Comparison of ENCODE assay signal across 15 cellular contexts in genomic region chr3:16101295-16102186, GRCh38.
DNase-seq lines count a peak whose midpoint lies in the region; ATAC-seq and TF ChIP-seq lines count a peak whose summit lies in the region.
"Had no signal": no experiment of that assay in that cellular context is flagged by ENCODE, and none has a peak within 500 bp of the region (broad histone marks: within the 10 kb centered on the region; RNA-seq: fewer than 3 reads in every experiment).

No MANE protein-coding gene starts in this region.

- no peak for TF ChIP-seq CTCF in Caco-2 (IDR thresholded peaks at IDR 0.05; ENCODE audit: insufficient read depth in 1 of 2, low read depth in 1 of 2, low read length in 1 of 2, severe bottlenecking in 1 of 2, unreplicated experiment in 1 of 2)
- TF ChIP-seq CTCF in mammary epithelial cell (conservative IDR thresholded peaks at IDR 0.05 in 1 of 2, IDR thresholded peaks at IDR 0.05 in 1 of 2; ENCODE audit: extremely low read depth in 1 of 2, insufficient read depth in 1 of 2, low read depth in 1 of 2, low read length in 2 of 2): no peak
- no peak for TF ChIP-seq CTCF in endodermal cell (conservative IDR thresholded peaks at IDR 0.05)

- peak; percentile 5 to 40 for DNase-seq in Caco-2
- peak; percentile 97 for DNase-seq in HT1080 (ENCODE audit: low read depth)
- peak; percentile 99 for DNase-seq in mammary epithelial cell
- no peak for DNase-seq in NCI-H2029 treated with DMSO at 0.1 percent for 48 hours (lab: John Stamatoyannopoulos, UW)
- no peak for DNase-seq in endodermal cell
- DNase-seq in C1 segment of cervical spinal cord (lab: John Stamatoyannopoulos, UW): no peak
- DNase-seq: activated naive CD4-positive, alpha-beta T cell treated with anti-CD3 and anti-CD28 coated beads, Interleukin-2, amount 10 ng/mL, durations not matched to agents 7 days and 5 days; CD8-positive, alpha-beta memory T cell; hippocampal formation; naive B cell; NCI-H1694 treated with DMSO at 0.1 percent for 48 hours; stimulated activated naive CD8-positive, alpha-beta T cell treated with anti-CD3 and anti-CD28 coated beads, Interleukin-15, Interleukin-2, amounts not matched to agents 100 U/mL and 50 U/mL, for 24 hours had no signal

- peak overlapping the region; percentile 83 for H3K27ac ChIP-seq in mammary epithelial cell (ENCODE audit: insufficient read depth, low read depth, low read length)
- H3K27ac ChIP-seq in muscle layer of duodenum (ENCODE audit: low read length): peak overlapping the region; percentile 8
- no peak overlapping the region for H3K27ac ChIP-seq in endodermal cell (ENCODE audit: low read depth, low read length)

- H3K4me1 Mint-ChIP-seq in Caco-2 (ENCODE audit: low read depth, unreplicated experiment): peaks cover 23% of the 10 kb centered on the region
- no peaks in the 10 kb centered on the region for H3K4me1 Mint-ChIP-seq in endodermal cell
- H3K4me1 Mint-ChIP-seq: activated naive CD4-positive, alpha-beta T cell treated with anti-CD3 and anti-CD28 coated beads, Interleukin-2, amount 10 ng/mL, durations not matched to agents 7 days and 5 days; CD8-positive, alpha-beta memory T cell; naive B cell had no signal

- peaks cover 18% of the 10 kb centered on the region for H3K4me1 ChIP-seq in Caco-2
- H3K4me1 ChIP-seq in mammary epithelial cell (ENCODE audit: insufficient read depth, low read length): peaks cover 22% of the 10 kb centered on the region
- H3K4me1 ChIP-seq in muscle layer of duodenum (ENCODE audit: control insufficient read depth in 1 of 2, insufficient read depth in 2 of 2, low read length in 2 of 2): no peaks in the 10 kb centered on the region
- no peaks in the 10 kb centered on the region for H3K4me1 ChIP-seq in endodermal cell (ENCODE audit: control insufficient read depth, insufficient read depth, low read length)

- 43% methylated on average over 14 of the region's 14 CpGs for WGBS in mammary epithelial cell (ENCODE audit: low coverage, missing lambda C conversion rate)
- 89 to 91% methylated on average over 14 of the region's 14 CpGs for WGBS in endodermal cell (ENCODE audit: insufficient coverage in 1 of 2, insufficient read length in 1 of 2), 2 experiments

- POLR2A ChIA-PET in Caco-2 (lab: Charles Lee): no interaction called here

- H3K27me3 ChIP-seq in Caco-2 (replicated peaks; ENCODE audit: control insufficient read depth, insufficient read depth, low read length) (no peaks in the 10 kb centered on the region), mammary epithelial cell (ENCODE audit: insufficient read depth, low read length) (no peaks in the 10 kb centered on the region), muscle layer of duodenum (ENCODE audit: low read depth, low read length) (no peaks in the 10 kb centered on the region), endodermal cell (ENCODE audit: control insufficient read depth, insufficient read depth, low read length, poor library complexity, severe bottlenecking) (no peaks in the 10 kb centered on the region)

- ATAC-seq in HG03139 (IDR thresholded peaks at IDR 0.05; ENCODE audit: unreplicated experiment): no peak
- ATAC-seq: GM12878; stimulated activated naive CD8-positive, alpha-beta T cell treated with anti-CD3 and anti-CD28 coated beads, Interleukin-15, Interleukin-2, amounts not matched to agents 100 U/mL and 50 U/mL, for 24 hours had no signal

- H2AFZ ChIP-seq in mammary epithelial cell (ENCODE audit: low read depth, low read length): peak overlapping the region; percentile 15

- dilution Hi-C loops in mammary epithelial cell (cut with HindIII; ENCODE audit: low sequenced_read_pairs): no loop called here

- no peaks in the 10 kb centered on the region; the same call in 1 of the 2 replicates for H3K9me3 ChIP-seq in Caco-2
- peaks cover 19% of the 10 kb centered on the region for H3K9me3 ChIP-seq in mammary epithelial cell (replicated peaks; ENCODE audit: insufficient read depth, low read length)
- H3K9me3 ChIP-seq in muscle layer of duodenum (ENCODE audit: control insufficient read depth in 1 of 2, low read length in 2 of 2): no peaks in the 10 kb centered on the region
- peaks cover 10% of the 10 kb centered on the region for H3K9me3 ChIP-seq in endodermal cell (ENCODE audit: control insufficient read depth, low read length)

- H3K4me3 ChIP-seq in Caco-2 (ENCODE audit: low read depth, low read length): no peak overlapping the region
- H3K4me3 ChIP-seq in mammary epithelial cell (replicated peaks in 1 of 3; ENCODE audit: insufficient read depth in 1 of 3, low read depth in 2 of 3, low read length in 3 of 3): no peak overlapping the region
- H3K4me3 ChIP-seq in muscle layer of duodenum (ENCODE audit: low read depth in 1 of 2, low read length in 2 of 2): no peak overlapping the region
- H3K4me3 ChIP-seq in endodermal cell (ENCODE audit: low read length): no peak overlapping the region
- H3K4me3 ChIP-seq: GM12878 had no signal

- H3K27ac Mint-ChIP-seq in Caco-2 (ENCODE audit: unreplicated experiment): no peak overlapping the region
- H3K27ac Mint-ChIP-seq in endodermal cell: no peak overlapping the region
- H3K27ac Mint-ChIP-seq: activated naive CD4-positive, alpha-beta T cell treated with anti-CD3 and anti-CD28 coated beads, Interleukin-2, amount 10 ng/mL, durations not matched to agents 7 days and 5 days; CD8-positive, alpha-beta memory T cell had no signal

- H3K79me2 ChIP-seq in mammary epithelial cell (ENCODE audit: insufficient read depth, low read length): no peaks in the 10 kb centered on the region

- H3K27me3 Mint-ChIP-seq in Caco-2 (ENCODE audit: insufficient read depth, unreplicated experiment) (no peaks in the 10 kb centered on the region), endodermal cell (ENCODE audit: insufficient read depth) (peaks cover 3% of the 10 kb centered on the region)

- CTCF ChIA-PET in Caco-2 (lab: Charles Lee) (no interaction called here), mammary epithelial cell (lab: Charles Lee; ENCODE audit: low non-redundant PET) (no interaction called here)

- H3K4me3 Mint-ChIP-seq in Caco-2 (ENCODE audit: unreplicated experiment) (no peak overlapping the region), endodermal cell (no peak overlapping the region)
- H3K4me3 Mint-ChIP-seq: activated naive CD4-positive, alpha-beta T cell treated with anti-CD3 and anti-CD28 coated beads, Interleukin-2, amount 10 ng/mL, durations not matched to agents 7 days and 5 days; CD8-positive, alpha-beta memory T cell had no signal

- H3K4me2 ChIP-seq in mammary epithelial cell (ENCODE audit: insufficient read depth, low read depth, low read length): peak overlapping the region; percentile 10

- H3K36me3 ChIP-seq in Caco-2 (ENCODE audit: control insufficient read depth, insufficient read depth, low read length): no peaks in the 10 kb centered on the region
- H3K36me3 ChIP-seq in mammary epithelial cell (ENCODE audit: insufficient read depth, low read length): no peaks in the 10 kb centered on the region
- no peaks in the 10 kb centered on the region for H3K36me3 ChIP-seq in muscle layer of duodenum (ENCODE audit: control insufficient read depth in 1 of 2, insufficient read depth in 2 of 2, low read length in 2 of 2)
- no peaks in the 10 kb centered on the region for H3K36me3 ChIP-seq in endodermal cell (ENCODE audit: control insufficient read depth, insufficient read depth, low read length)

- no peaks in the 10 kb centered on the region for H4K20me1 ChIP-seq in mammary epithelial cell (ENCODE audit: insufficient read depth, low read length)

- H3K9me3 Mint-ChIP-seq in Caco-2 (ENCODE audit: unreplicated experiment) (peaks cover 45% of the 10 kb centered on the region), endodermal cell (peaks cover 8% of the 10 kb centered on the region)
- H3K9me3 Mint-ChIP-seq: activated naive CD4-positive, alpha-beta T cell treated with anti-CD3 and anti-CD28 coated beads, Interleukin-2, amount 10 ng/mL, durations not matched to agents 7 days and 5 days; CD8-positive, alpha-beta memory T cell had no signal

- H3K9ac ChIP-seq in mammary epithelial cell (ENCODE audit: insufficient read depth, low read length) (peak overlapping the region; percentile 7), endodermal cell (ENCODE audit: extremely low read depth, low read length, poor library complexity, severe bottlenecking) (no peak overlapping the region)

- H3K36me3 Mint-ChIP-seq in Caco-2 (ENCODE audit: insufficient read depth, unreplicated experiment) (peaks cover 6% of the 10 kb centered on the region), endodermal cell (ENCODE audit: low read depth) (no peaks in the 10 kb centered on the region)
- H3K36me3 Mint-ChIP-seq: activated naive CD4-positive, alpha-beta T cell treated with anti-CD3 and anti-CD28 coated beads, Interleukin-2, amount 10 ng/mL, durations not matched to agents 7 days and 5 days; naive B cell had no signal

- in situ Hi-C loops in mammary epithelial cell (cut with MboI; ENCODE audit: low sequenced_read_pairs in 2 of 2): loop anchor here in 1 of 2 donors (5.0 kb wide), 1 partner anchor 34 kb away; no protein-coding TSS in a partner anchor

- BruUV-seq in Caco-2 (replicated peaks; lab: Mats Ljungman, UMichigan): no TSS peak
- TSS peak; percentile 81 for BruUV-seq in mammary epithelial cell (replicated peaks; lab: Mats Ljungman, UMichigan)

- intact Hi-C loops in Caco-2 (cut with micrococcal nuclease; ENCODE audit: unreplicated experiment) (no loop called here), mammary epithelial cell (cut with micrococcal nuclease) (loop anchor here (1.0 to 5.0 kb wide), 5 partner anchors 23 to 76 kb away; no protein-coding TSS in a partner anchor)

Comparison
In these comparisons a context has a peak if more than half of its experiments do, and no peak if none do; other contexts are left out.
1. DNase-seq: peak in Caco-2 (2 of 2), HT1080 (single experiment) and mammary epithelial cell (single experiment); none in NCI-H2029 treated with DMSO at 0.1 percent for 48 hours (single experiment), endodermal cell (single experiment) and C1 segment of cervical spinal cord (0 of 14).